In the genomic region with DNA sequence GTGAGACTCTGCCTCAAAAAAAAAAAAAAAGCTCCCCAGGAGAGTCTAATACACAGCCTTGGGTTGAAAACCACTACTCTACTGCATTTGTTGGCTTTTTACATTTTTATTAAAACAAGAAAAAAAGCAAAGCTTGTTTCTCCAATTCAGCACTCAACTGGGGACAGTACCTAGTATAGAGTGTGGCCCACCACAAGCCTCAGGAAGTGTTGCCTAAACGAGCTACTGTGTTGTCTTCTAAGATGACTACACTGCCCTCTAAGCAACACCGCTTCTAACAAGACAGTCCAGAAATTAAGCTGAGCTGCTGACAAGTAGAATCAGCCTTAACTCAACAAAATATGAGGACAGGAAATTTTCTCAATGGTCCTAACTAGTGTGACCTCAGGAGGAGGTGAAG, we compare ENCODE assay signal across 17 cellular contexts.
"Had no signal": no experiment of that assay in that cellular context is flagged by ENCODE, and none has a peak within 500 bp of the region (broad histone marks: within the 10 kb centered on the region; RNA-seq: fewer than 3 reads in every experiment).

No MANE protein-coding gene starts in this region.

- H3K27me3 Mint-ChIP-seq: activated CD4-positive, alpha-beta T cell treated with anti-CD3 and anti-CD28 coated beads, Interleukin-2, amount 10 ng/mL, durations not matched to agents 24 days and 14 days; T-helper 17 cell had no signal

- H3K27ac Mint-ChIP-seq: activated CD4-positive, alpha-beta memory T cell treated with anti-CD3 and anti-CD28 coated beads, Interleukin-2, amount 10 ng/mL, durations not matched to agents 7 days and 5 days; activated CD4-positive, alpha-beta T cell treated with anti-CD3 and anti-CD28 coated beads, Interleukin-2, amount 10 ng/mL, durations not matched to agents 24 days and 14 days; activated naive CD4-positive, alpha-beta T cell treated with anti-CD3 and anti-CD28 coated beads, Interleukin-2, amount 10 ng/mL, durations not matched to agents 7 days and 5 days; brain; nephron progenitor cell; T-helper 17 cell had no signal

- H3K4me3 ChIP-seq: heart left ventricle, testis, vagina had no signal

- FAIRE-seq: islet of Langerhans had no signal

- H3K9me3 Mint-ChIP-seq: activated CD4-positive, alpha-beta memory T cell treated with anti-CD3 and anti-CD28 coated beads, Interleukin-2, amount 10 ng/mL, durations not matched to agents 7 days and 5 days; activated naive CD4-positive, alpha-beta T cell treated with anti-CD3 and anti-CD28 coated beads, Interleukin-2, amount 10 ng/mL, durations not matched to agents 7 days and 5 days; activated T-cell treated with anti-CD3 and anti-CD28 coated beads, Interleukin-2, amount 50 U/mL, for 4 hours; brain had no signal

- H3K4me1 Mint-ChIP-seq: activated CD4-positive, alpha-beta memory T cell treated with anti-CD3 and anti-CD28 coated beads, Interleukin-2, amount 10 ng/mL, durations not matched to agents 7 days and 5 days; activated naive CD4-positive, alpha-beta T cell treated with anti-CD3 and anti-CD28 coated beads, Interleukin-2, amount 10 ng/mL, durations not matched to agents 7 days and 5 days had no signal

- H3K36me3 Mint-ChIP-seq: activated naive CD4-positive, alpha-beta T cell treated with anti-CD3 and anti-CD28 coated beads, Interleukin-2, amount 10 ng/mL, durations not matched to agents 7 days and 5 days; brain had no signal

- DNase-seq: activated CD4-positive, alpha-beta memory T cell treated with anti-CD3 and anti-CD28 coated beads, Interleukin-2, amount 10 ng/mL, durations not matched to agents 7 days and 5 days; activated CD4-positive, alpha-beta T cell treated with anti-CD3 and anti-CD28 coated beads, Interleukin-2, amount 10 ng/mL, durations not matched to agents 24 days and 14 days; activated CD4-positive, CD25-positive, alpha-beta regulatory T cell; activated effector memory CD4-positive, alpha-beta T cell treated with Interleukin-2 at 50 U/mL for 16 hours; activated naive CD4-positive, alpha-beta T cell treated with anti-CD3 and anti-CD28 coated beads, Interleukin-2, amount 10 ng/mL, durations not matched to agents 7 days and 5 days; activated T-cell treated with anti-CD3 and anti-CD28 coated beads, Interleukin-2, amount 50 U/mL, for 4 hours; aorta; heart left ventricle; nephron progenitor cell; right cardiac atrium; stimulated activated CD4-positive, alpha-beta T cell treated with anti-CD3 and anti-CD28 coated beads, Interleukin-12 subunit alpha, Interleukin-12 subunit beta, amount 100 ng/mL, for 4 hours; T-helper 17 cell; testis; trophoblast cell had no signal

- ATAC-seq: activated T-cell treated with anti-CD3 and anti-CD28 coated beads, Interleukin-2, amount 50 U/mL, for 4 hours; heart left ventricle; right cardiac atrium; T-helper 17 cell had no signal

- H3K4me3 Mint-ChIP-seq: activated CD4-positive, alpha-beta memory T cell treated with anti-CD3 and anti-CD28 coated beads, Interleukin-2, amount 10 ng/mL, durations not matched to agents 7 days and 5 days; activated CD4-positive, alpha-beta T cell treated with anti-CD3 and anti-CD28 coated beads, Interleukin-2, amount 10 ng/mL, durations not matched to agents 24 days and 14 days; activated naive CD4-positive, alpha-beta T cell treated with anti-CD3 and anti-CD28 coated beads, Interleukin-2, amount 10 ng/mL, durations not matched to agents 7 days and 5 days; activated T-cell treated with anti-CD3 and anti-CD28 coated beads, Interleukin-2, amount 50 U/mL, for 4 hours; brain; nephron progenitor cell; T-helper 17 cell had no signal
